In genomic region chr3:48847053-48847585, GRCh38 we compare ENCODE assay signal across 8 cellular contexts. TPM values are rescaled to one million over a fixed set of nuclear protein-coding genes. Genes with fewer than 3 reads are reported as not detected.
DNase-seq lines count a peak whose midpoint lies in the region; ATAC-seq, FAIRE-seq and TF ChIP-seq lines count a peak whose summit lies in the region.

No MANE protein-coding gene starts in this region.

- intact Hi-C loops in endothelial cell of umbilical vein (cut with micrococcal nuclease): loop anchor here (1.0 to 5.0 kb wide), 3 partner anchors 50 to 175 kb away; partner anchors contain the start of genes ARIH2, NDUFAF3 and SLC25A20

- FAIRE-seq in endothelial cell of umbilical vein (lab: Jason Lieb, UNC): peak; percentile 78

- BruUV-seq in endothelial cell of umbilical vein (replicated peaks; lab: Mats Ljungman, UMichigan): no TSS peak

- H2AFZ ChIP-seq in endothelial cell of umbilical vein (ENCODE audit: low read depth, low read length): peak overlapping the region; percentile 100

- peak overlapping the region; percentile 83 for H3K4me2 ChIP-seq in endothelial cell of umbilical vein (ENCODE audit: insufficient read depth, low read length)

- TF ChIP-seq CTCF in AG10803 (conservative IDR thresholded peaks at IDR 0.05; ENCODE audit: low read length) (no peak), endothelial cell of umbilical vein (IDR thresholded peaks at IDR 0.05; ENCODE audit: extremely low read depth in 1 of 2, insufficient read depth in 1 of 2, low read depth in 1 of 2, low read length in 2 of 2) (no peak)

- no peaks in the 10 kb centered on the region for H3K27me3 ChIP-seq in endothelial cell of umbilical vein (ENCODE audit: control insufficient read depth in 2 of 2, insufficient read depth in 2 of 2, low read length in 2 of 2)

- CTCF ChIA-PET in endothelial cell of umbilical vein (lab: Charles Lee): interaction anchor here (0.6 to 1.8 kb wide), 11 partner anchors 10 to 119 kb away, joined by 3 to 8 read pairs (median 3); no protein-coding TSS in a partner anchor

- DNase-seq in AG10803 (ENCODE audit: low read depth) (peak; percentile 74), GM19238 (ENCODE audit: insufficient read length, low spot score) (peak; percentile 37), NCI-H82 treated with DMSO at 0.1 percent for 48 hours (lab: John Stamatoyannopoulos, UW; ENCODE audit: unreplicated experiment) (peak; percentile 59), activated T-cell treated with anti-CD3 and anti-CD28 coated beads for 1 hour (ENCODE audit: low read depth) (peak; percentile 17), endothelial cell of umbilical vein (ENCODE audit: low read depth, low spot score) (peak; percentile 77), mesenteric fat pad (ENCODE audit: low spot score) (peak; percentile 94)
- DNase-seq in stimulated activated CD8-positive, alpha-beta memory T cell treated with anti-CD3 and anti-CD28 coated beads, Interleukin-15, amount 100 ng/mL, for 1 hour (ENCODE audit: low read depth): peak; percentile 14

- POLR2A ChIA-PET in endothelial cell of umbilical vein (lab: Charles Lee): interaction anchor here (0.5 to 1.2 kb wide), 3 partner anchors 12 to 84 kb away, joined by 3 to 7 read pairs (median 4); no protein-coding TSS in a partner anchor

- peaks cover 17% of the 10 kb centered on the region for H3K79me2 ChIP-seq in endothelial cell of umbilical vein (ENCODE audit: control insufficient read depth, insufficient read depth, low read length)

- no peaks in the 10 kb centered on the region for H3K9me1 ChIP-seq in endothelial cell of umbilical vein (replicated peaks; ENCODE audit: control insufficient read depth, extremely low read depth, insufficient read depth, low read length)

- H3K4me1 ChIP-seq in endothelial cell of umbilical vein (ENCODE audit: control insufficient read depth, extremely low read depth, insufficient read depth, low read length): peaks cover 9% of the 10 kb centered on the region

- dilution Hi-C loops in endothelial cell of umbilical vein (cut with MboI; ENCODE audit: extremely low pct_ligation_motif_present, low sequenced_read_pairs): no loop called here

- peak; percentile 18 for ATAC-seq in HG03457 (IDR thresholded peaks at IDR 0.05; ENCODE audit: unreplicated experiment)

- H3K27ac ChIP-seq in endothelial cell of umbilical vein (ENCODE audit: insufficient read depth, low read depth, low read length): peak overlapping the region; percentile 44

- no peaks in the 10 kb centered on the region for H3K36me3 ChIP-seq in endothelial cell of umbilical vein (ENCODE audit: control insufficient read depth in 2 of 2, extremely low read depth in 1 of 2, insufficient read depth in 2 of 2, low read length in 2 of 2)

- H3K4me3 ChIP-seq in AG10803 (ENCODE audit: low read length) (peak overlapping the region; percentile 84), endothelial cell of umbilical vein (replicated peaks in 1 of 3; ENCODE audit: insufficient read depth in 1 of 3, low read depth in 1 of 3, low read length in 3 of 3) (peak overlapping the region; percentile 48 to 68 (median 59))

- H4K20me1 ChIP-seq in endothelial cell of umbilical vein (replicated peaks; ENCODE audit: control insufficient read depth, extremely low read depth, insufficient read depth, low read length): no peaks in the 10 kb centered on the region

- peak overlapping the region; percentile 25 for H3K9ac ChIP-seq in endothelial cell of umbilical vein (replicated peaks; ENCODE audit: extremely low read depth, insufficient read depth, low read length)

- no peaks in the 10 kb centered on the region for H3K9me3 ChIP-seq in endothelial cell of umbilical vein (replicated peaks; ENCODE audit: control insufficient read depth, insufficient read depth, low read length)

- TF ChIP-seq POLR2A in endothelial cell of umbilical vein (IDR thresholded peaks at IDR 0.05; ENCODE audit: low read depth, low read length): no peak

TF ChIP-seq in endothelial cell of umbilical vein, 7 proteins besides CTCF, POLR2A, EP300 and RAD21:
- no peak for TF ChIP-seq MAX (IDR thresholded peaks at IDR 0.05; ENCODE audit: insufficient read depth, insufficient read length)

RNA-seq across cellular contexts. Expression of gene PRKAR2A, which starts 0.6 kb away (rescaled TPM):
- total RNA-seq in endothelial cell of umbilical vein: 62.8 and 69.9 TPM in 2 replicates
- 8.6 and 10.5 TPM in 2 replicates for polyA plus RNA-seq in endothelial cell of umbilical vein
- polyA plus RNA-seq in endothelial cell of umbilical vein (2011; cell fraction: cytosol; rRNA removed): 11.2 and 11.3 TPM in 2 replicates
- 8.6 and 9.3 TPM in 2 replicates for polyA plus RNA-seq in endothelial cell of umbilical vein (2011; cell fraction: nucleus; rRNA removed)
- polyA plus RNA-seq in endothelial cell of umbilical vein (2012): 24.2 and 36.3 TPM in 2 replicates
- 31.1 and 32.1 TPM in 2 replicates for polyA minus RNA-seq in endothelial cell of umbilical vein
- 34.5 TPM for polyA minus RNA-seq in endothelial cell of umbilical vein (2011; cell fraction: cytosol; rRNA and poly(A)+ RNA removed)
- 6.6 and 10.3 TPM in 2 replicates for polyA minus RNA-seq in endothelial cell of umbilical vein (2011; cell fraction: nucleus; rRNA and poly(A)+ RNA removed)
- 72.1 TPM for total RNA-seq in mesenteric fat pad

RNA-seq across cellular contexts. Expression of gene SLC25A20, which starts 51.6 kb away (rescaled TPM):
- total RNA-seq in endothelial cell of umbilical vein: 7.9 and 8.4 TPM in 2 replicates
- polyA plus RNA-seq in endothelial cell of umbilical vein: 8.6 and 11.0 TPM in 2 replicates
- 15.4 and 16.2 TPM in 2 replicates for polyA plus RNA-seq in endothelial cell of umbilical vein (2011; cell fraction: cytosol; rRNA removed)
- 15.3 and 16.9 TPM in 2 replicates for polyA plus RNA-seq in endothelial cell of umbilical vein (2011; cell fraction: nucleus; rRNA removed)
- 13.8 and 13.9 TPM in 2 replicates for polyA plus RNA-seq in endothelial cell of umbilical vein (2012)
- polyA minus RNA-seq in endothelial cell of umbilical vein: 7.9 and 10.5 TPM in 2 replicates
- 5.0 TPM for polyA minus RNA-seq in endothelial cell of umbilical vein (2011; cell fraction: cytosol; rRNA and poly(A)+ RNA removed)
- polyA minus RNA-seq in endothelial cell of umbilical vein (2011; cell fraction: nucleus; rRNA and poly(A)+ RNA removed): 2.3 and 5.0 TPM in 2 replicates
- 46.1 TPM for total RNA-seq in mesenteric fat pad

Comparison
In these comparisons a context has a peak if more than half of its experiments do, and no peak if none do; other contexts are left out.
1. Peak in every context shown above with its lines: DNase-seq, ATAC-seq, H3K4me3 ChIP-seq and H3K27ac ChIP-seq.
2. DNase-seq: peak in every context shown above with its lines; median percentile 94 in mesenteric fat pad; 77 in endothelial cell of umbilical vein; 74 in AG10803; 59 in NCI-H82 treated with DMSO at 0.1 percent for 48 hours; 37 in GM19238; 17 in activated T-cell treated with anti-CD3 and anti-CD28 coated beads for 1 hour; 14 in stimulated activated CD8-positive, alpha-beta memory T cell treated with anti-CD3 and anti-CD28 coated beads, Interleukin-15, amount 100 ng/mL, for 1 hour.